1 cellular context compared by ENCODE assay signal in the genomic region with DNA sequence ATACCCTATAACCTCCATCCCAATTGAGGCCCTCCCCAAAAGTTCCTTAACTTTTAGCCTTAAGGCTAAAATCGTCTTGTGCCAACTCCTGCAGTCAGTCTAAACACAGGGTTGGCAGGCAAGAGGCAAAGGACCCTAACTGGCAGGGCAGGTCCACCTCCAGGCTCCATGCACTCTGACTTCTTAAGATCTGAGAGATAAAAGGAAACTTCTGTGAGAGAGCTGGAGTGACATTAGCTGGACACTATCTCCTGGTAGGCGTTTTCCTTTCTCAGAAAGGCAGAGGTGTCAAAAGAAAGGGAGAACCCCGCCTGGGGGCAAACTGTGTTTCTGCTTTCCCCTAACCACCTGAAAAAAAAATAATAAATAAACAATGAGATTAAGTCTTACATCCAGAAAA.
TF ChIP-seq lines count a peak whose summit lies in the region.

No MANE protein-coding gene starts in this region.

TF ChIP-seq in WTC11, 78 proteins besides CTCF, POLR2A, EP300 and RAD21 (continued from another document):
- TF ChIP-seq, protein P1, sequence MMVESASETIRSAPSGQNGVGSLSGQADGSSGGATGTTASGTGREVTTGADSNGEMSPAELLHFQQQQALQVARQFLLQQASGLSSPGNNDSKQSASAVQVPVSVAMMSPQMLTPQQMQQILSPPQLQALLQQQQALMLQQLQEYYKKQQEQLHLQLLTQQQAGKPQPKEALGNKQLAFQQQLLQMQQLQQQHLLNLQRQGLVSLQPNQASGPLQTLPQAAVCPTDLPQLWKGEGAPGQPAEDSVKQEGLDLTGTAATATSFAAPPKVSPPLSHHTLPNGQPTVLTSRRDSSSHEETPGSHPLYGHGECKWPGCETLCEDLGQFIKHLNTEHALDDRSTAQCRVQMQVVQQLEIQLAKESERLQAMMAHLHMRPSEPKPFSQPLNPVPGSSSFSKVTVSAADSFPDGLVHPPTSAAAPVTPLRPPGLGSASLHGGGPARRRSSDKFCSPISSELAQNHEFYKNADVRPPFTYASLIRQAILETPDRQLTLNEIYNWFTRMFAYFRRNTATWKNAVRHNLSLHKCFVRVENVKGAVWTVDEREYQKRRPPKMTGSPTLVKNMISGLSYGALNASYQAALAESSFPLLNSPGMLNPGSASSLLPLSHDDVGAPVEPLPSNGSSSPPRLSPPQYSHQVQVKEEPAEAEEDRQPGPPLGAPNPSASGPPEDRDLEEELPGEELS (CRISPR knock-in tag; IDR thresholded peaks at IDR 0.05), result no peak
- TF ChIP-seq RELA (CRISPR knock-in tag; IDR thresholded peaks at IDR 0.05; ENCODE audit: borderline replicate concordance), result no peak
- TF ChIP-seq FOXK1 (CRISPR knock-in tag; IDR thresholded peaks at IDR 0.05), result no peak
- TF ChIP-seq, protein P2, sequence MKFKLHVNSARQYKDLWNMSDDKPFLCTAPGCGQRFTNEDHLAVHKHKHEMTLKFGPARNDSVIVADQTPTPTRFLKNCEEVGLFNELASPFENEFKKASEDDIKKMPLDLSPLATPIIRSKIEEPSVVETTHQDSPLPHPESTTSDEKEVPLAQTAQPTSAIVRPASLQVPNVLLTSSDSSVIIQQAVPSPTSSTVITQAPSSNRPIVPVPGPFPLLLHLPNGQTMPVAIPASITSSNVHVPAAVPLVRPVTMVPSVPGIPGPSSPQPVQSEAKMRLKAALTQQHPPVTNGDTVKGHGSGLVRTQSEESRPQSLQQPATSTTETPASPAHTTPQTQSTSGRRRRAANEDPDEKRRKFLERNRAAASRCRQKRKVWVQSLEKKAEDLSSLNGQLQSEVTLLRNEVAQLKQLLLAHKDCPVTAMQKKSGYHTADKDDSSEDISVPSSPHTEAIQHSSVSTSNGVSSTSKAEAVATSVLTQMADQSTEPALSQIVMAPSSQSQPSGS (CRISPR knock-in tag; IDR thresholded peaks at IDR 0.05; ENCODE audit: borderline replicate concordance, low read depth), result no peak
- no peak for TF ChIP-seq ATF1 (CRISPR knock-in tag; IDR thresholded peaks at IDR 0.05)
- TF ChIP-seq, protein P3, sequence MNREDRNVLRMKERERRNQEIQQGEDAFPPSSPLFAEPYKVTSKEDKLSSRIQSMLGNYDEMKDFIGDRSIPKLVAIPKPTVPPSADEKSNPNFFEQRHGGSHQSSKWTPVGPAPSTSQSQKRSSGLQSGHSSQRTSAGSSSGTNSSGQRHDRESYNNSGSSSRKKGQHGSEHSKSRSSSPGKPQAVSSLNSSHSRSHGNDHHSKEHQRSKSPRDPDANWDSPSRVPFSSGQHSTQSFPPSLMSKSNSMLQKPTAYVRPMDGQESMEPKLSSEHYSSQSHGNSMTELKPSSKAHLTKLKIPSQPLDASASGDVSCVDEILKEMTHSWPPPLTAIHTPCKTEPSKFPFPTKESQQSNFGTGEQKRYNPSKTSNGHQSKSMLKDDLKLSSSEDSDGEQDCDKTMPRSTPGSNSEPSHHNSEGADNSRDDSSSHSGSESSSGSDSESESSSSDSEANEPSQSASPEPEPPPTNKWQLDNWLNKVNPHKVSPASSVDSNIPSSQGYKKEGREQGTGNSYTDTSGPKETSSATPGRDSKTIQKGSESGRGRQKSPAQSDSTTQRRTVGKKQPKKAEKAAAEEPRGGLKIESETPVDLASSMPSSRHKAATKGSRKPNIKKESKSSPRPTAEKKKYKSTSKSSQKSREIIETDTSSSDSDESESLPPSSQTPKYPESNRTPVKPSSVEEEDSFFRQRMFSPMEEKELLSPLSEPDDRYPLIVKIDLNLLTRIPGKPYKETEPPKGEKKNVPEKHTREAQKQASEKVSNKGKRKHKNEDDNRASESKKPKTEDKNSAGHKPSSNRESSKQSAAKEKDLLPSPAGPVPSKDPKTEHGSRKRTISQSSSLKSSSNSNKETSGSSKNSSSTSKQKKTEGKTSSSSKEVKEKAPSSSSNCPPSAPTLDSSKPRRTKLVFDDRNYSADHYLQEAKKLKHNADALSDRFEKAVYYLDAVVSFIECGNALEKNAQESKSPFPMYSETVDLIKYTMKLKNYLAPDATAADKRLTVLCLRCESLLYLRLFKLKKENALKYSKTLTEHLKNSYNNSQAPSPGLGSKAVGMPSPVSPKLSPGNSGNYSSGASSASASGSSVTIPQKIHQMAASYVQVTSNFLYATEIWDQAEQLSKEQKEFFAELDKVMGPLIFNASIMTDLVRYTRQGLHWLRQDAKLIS (CRISPR knock-in tag; IDR thresholded peaks at IDR 0.05; ENCODE audit: borderline replicate concordance), result no peak
- TF ChIP-seq ZNF416 (CRISPR knock-in tag; IDR thresholded peaks at IDR 0.05), result no peak
- TF ChIP-seq TCF7 (CRISPR knock-in tag; IDR thresholded peaks at IDR 0.05; ENCODE audit: low read depth), result no peak
- TF ChIP-seq, protein P4, sequence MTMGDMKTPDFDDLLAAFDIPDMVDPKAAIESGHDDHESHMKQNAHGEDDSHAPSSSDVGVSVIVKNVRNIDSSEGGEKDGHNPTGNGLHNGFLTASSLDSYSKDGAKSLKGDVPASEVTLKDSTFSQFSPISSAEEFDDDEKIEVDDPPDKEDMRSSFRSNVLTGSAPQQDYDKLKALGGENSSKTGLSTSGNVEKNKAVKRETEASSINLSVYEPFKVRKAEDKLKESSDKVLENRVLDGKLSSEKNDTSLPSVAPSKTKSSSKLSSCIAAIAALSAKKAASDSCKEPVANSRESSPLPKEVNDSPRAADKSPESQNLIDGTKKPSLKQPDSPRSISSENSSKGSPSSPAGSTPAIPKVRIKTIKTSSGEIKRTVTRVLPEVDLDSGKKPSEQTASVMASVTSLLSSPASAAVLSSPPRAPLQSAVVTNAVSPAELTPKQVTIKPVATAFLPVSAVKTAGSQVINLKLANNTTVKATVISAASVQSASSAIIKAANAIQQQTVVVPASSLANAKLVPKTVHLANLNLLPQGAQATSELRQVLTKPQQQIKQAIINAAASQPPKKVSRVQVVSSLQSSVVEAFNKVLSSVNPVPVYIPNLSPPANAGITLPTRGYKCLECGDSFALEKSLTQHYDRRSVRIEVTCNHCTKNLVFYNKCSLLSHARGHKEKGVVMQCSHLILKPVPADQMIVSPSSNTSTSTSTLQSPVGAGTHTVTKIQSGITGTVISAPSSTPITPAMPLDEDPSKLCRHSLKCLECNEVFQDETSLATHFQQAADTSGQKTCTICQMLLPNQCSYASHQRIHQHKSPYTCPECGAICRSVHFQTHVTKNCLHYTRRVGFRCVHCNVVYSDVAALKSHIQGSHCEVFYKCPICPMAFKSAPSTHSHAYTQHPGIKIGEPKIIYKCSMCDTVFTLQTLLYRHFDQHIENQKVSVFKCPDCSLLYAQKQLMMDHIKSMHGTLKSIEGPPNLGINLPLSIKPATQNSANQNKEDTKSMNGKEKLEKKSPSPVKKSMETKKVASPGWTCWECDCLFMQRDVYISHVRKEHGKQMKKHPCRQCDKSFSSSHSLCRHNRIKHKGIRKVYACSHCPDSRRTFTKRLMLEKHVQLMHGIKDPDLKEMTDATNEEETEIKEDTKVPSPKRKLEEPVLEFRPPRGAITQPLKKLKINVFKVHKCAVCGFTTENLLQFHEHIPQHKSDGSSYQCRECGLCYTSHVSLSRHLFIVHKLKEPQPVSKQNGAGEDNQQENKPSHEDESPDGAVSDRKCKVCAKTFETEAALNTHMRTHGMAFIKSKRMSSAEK (CRISPR knock-in tag; IDR thresholded peaks at IDR 0.05; ENCODE audit: borderline replicate concordance), result no peak
- TF ChIP-seq OVOL2 (CRISPR knock-in tag; IDR thresholded peaks at IDR 0.05; ENCODE audit: borderline replicate concordance), result no peak
- TF ChIP-seq, protein P5, sequence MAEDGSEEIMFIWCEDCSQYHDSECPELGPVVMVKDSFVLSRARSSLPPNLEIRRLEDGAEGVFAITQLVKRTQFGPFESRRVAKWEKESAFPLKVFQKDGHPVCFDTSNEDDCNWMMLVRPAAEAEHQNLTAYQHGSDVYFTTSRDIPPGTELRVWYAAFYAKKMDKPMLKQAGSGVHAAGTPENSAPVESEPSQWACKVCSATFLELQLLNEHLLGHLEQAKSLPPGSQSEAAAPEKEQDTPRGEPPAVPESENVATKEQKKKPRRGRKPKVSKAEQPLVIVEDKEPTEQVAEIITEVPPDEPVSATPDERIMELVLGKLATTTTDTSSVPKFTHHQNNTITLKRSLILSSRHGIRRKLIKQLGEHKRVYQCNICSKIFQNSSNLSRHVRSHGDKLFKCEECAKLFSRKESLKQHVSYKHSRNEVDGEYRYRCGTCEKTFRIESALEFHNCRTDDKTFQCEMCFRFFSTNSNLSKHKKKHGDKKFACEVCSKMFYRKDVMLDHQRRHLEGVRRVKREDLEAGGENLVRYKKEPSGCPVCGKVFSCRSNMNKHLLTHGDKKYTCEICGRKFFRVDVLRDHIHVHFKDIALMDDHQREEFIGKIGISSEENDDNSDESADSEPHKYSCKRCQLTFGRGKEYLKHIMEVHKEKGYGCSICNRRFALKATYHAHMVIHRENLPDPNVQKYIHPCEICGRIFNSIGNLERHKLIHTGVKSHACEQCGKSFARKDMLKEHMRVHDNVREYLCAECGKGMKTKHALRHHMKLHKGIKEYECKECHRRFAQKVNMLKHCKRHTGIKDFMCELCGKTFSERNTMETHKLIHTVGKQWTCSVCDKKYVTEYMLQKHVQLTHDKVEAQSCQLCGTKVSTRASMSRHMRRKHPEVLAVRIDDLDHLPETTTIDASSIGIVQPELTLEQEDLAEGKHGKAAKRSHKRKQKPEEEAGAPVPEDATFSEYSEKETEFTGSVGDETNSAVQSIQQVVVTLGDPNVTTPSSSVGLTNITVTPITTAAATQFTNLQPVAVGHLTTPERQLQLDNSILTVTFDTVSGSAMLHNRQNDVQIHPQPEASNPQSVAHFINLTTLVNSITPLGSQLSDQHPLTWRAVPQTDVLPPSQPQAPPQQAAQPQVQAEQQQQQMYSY (CRISPR knock-in tag; IDR thresholded peaks at IDR 0.05), result no peak
- TF ChIP-seq, protein P6, sequence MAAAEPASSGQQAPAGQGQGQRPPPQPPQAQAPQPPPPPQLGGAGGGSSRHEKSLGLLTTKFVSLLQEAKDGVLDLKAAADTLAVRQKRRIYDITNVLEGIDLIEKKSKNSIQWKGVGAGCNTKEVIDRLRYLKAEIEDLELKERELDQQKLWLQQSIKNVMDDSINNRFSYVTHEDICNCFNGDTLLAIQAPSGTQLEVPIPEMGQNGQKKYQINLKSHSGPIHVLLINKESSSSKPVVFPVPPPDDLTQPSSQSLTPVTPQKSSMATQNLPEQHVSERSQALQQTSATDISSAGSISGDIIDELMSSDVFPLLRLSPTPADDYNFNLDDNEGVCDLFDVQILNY (CRISPR knock-in tag; IDR thresholded peaks at IDR 0.05), result no peak
- no peak for TF ChIP-seq SP1 (CRISPR knock-in tag; conservative IDR thresholded peaks at IDR 0.05)
- TF ChIP-seq, protein P7, sequence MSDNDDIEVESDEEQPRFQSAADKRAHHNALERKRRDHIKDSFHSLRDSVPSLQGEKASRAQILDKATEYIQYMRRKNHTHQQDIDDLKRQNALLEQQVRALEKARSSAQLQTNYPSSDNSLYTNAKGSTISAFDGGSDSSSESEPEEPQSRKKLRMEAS (CRISPR knock-in tag; IDR thresholded peaks at IDR 0.05), result no peak
- TF ChIP-seq KAT7 (CRISPR knock-in tag; IDR thresholded peaks at IDR 0.05; ENCODE audit: borderline replicate concordance), result no peak
- TF ChIP-seq ETV6 (CRISPR knock-in tag; IDR thresholded peaks at IDR 0.05), result no peak
